1 cellular context compared by ENCODE assay signal in the genomic region with DNA sequence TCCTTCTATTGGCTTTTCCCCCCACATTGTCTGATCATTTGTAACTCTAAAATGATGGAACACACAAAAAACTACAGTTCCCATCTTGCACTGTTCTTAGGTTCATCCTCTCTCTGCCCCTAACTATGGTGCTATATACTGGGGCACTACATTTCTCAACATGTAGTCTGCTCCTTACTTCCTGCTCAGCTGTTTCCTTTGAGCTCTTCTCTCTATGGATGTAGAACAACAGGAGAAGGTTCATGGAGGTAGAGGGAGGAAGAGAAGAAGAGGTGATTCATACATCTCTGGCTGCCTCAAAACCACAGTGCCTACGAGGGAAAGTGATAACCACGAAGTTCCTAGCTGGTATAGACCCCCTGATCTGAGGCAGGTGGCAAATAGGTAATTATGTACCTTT.
TF ChIP-seq lines count a peak whose summit lies in the region.

No MANE protein-coding gene starts in this region.

TF ChIP-seq in H1, 55 proteins besides CTCF, POLR2A, EP300 and RAD21 (continued from another document):
- TF ChIP-seq SIN3A (conservative IDR thresholded peaks at IDR 0.05 in 1 of 2, IDR thresholded peaks at IDR 0.05 in 1 of 2; ENCODE audit: low read depth in 1 of 2, low read length in 2 of 2) (no peak), CREB1 (IDR thresholded peaks at IDR 0.05) (no peak), SIX5 (IDR thresholded peaks at IDR 0.05; ENCODE audit: low read depth, low read length) (no peak), YY1 (IDR thresholded peaks at IDR 0.05; ENCODE audit: low read depth, low read length) (no peak), SP4 (IDR thresholded peaks at IDR 0.05; ENCODE audit: low read length) (no peak), ZNF274 (IDR thresholded peaks at IDR 0.05; ENCODE audit: borderline replicate concordance, extremely low read depth, low read length) (no peak), HDAC2 (IDR thresholded peaks at IDR 0.05; ENCODE audit: borderline replicate concordance in 1 of 2, low read depth in 2 of 2, low read length in 2 of 2) (no peak)
- TF ChIP-seq, protein P1, sequence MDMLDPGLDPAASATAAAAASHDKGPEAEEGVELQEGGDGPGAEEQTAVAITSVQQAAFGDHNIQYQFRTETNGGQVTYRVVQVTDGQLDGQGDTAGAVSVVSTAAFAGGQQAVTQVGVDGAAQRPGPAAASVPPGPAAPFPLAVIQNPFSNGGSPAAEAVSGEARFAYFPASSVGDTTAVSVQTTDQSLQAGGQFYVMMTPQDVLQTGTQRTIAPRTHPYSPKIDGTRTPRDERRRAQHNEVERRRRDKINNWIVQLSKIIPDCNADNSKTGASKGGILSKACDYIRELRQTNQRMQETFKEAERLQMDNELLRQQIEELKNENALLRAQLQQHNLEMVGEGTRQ (IDR thresholded peaks at IDR 0.05; ENCODE audit: low read length): no peak
